In genomic region chr9:133149130-133150015, GRCh38 we compare ENCODE assay signal across 1 cellular context.
TF ChIP-seq lines count a peak whose summit lies in the region.

No MANE protein-coding gene starts in this region.

TF ChIP-seq in HEK293, 187 proteins besides CTCF, POLR2A, EP300 and RAD21 (continued from another document and continues in another):
- no peak for TF ChIP-seq PRDM2 (tag by site-specific recombination; IDR thresholded peaks at IDR 0.05; ENCODE audit: borderline replicate concordance)
- TF ChIP-seq ZNF157 (tag by site-specific recombination; IDR thresholded peaks at IDR 0.05): no peak
- no peak for TF ChIP-seq ZNF707 (tag by site-specific recombination; IDR thresholded peaks at IDR 0.05)
- no peak for TF ChIP-seq ZNF266 (tag by site-specific recombination; IDR thresholded peaks at IDR 0.05; ENCODE audit: low read depth)
- TF ChIP-seq, protein P1, sequence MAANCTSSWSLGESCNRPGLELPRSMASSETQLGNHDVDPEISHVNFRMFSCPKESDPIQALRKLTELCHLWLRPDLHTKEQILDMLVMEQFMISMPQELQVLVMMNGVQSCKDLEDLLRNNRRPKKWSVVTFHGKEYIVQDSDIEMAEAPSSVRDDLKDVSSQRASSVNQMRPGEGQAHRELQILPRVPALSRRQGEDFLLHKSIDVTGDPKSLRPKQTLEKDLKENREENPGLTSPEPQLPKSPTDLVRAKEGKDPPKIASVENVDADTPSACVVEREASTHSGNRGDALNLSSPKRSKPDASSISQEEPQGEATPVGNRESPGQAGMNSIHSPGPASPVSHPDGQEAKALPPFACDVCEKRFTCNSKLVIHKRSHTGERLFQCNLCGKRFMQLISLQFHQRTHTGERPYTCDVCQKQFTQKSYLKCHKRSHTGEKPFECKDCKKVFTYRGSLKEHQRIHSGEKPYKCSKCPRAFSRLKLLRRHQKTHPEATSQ (tag by site-specific recombination; IDR thresholded peaks at IDR 0.05): peak; percentile 61; the same call in 1 of the 2 replicates
- 0 out of 2 replicates have a peak, but pooled peaks have one; percentile 49 for TF ChIP-seq ZNF843 (tag by site-specific recombination; IDR thresholded peaks at IDR 0.05)
- no peak for TF ChIP-seq ZSCAN23 (tag by site-specific recombination; IDR thresholded peaks at IDR 0.05)
- TF ChIP-seq, protein P2, sequence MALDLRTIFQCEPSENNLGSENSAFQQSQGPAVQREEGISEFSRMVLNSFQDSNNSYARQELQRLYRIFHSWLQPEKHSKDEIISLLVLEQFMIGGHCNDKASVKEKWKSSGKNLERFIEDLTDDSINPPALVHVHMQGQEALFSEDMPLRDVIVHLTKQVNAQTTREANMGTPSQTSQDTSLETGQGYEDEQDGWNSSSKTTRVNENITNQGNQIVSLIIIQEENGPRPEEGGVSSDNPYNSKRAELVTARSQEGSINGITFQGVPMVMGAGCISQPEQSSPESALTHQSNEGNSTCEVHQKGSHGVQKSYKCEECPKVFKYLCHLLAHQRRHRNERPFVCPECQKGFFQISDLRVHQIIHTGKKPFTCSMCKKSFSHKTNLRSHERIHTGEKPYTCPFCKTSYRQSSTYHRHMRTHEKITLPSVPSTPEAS (tag by site-specific recombination; IDR thresholded peaks at IDR 0.05): no peak
- no peak for TF ChIP-seq ZNF792 (tag by site-specific recombination; IDR thresholded peaks at IDR 0.05)
- TF ChIP-seq ZNF221 (tag by site-specific recombination; IDR thresholded peaks at IDR 0.05; ENCODE audit: borderline replicate concordance): no peak
- TF ChIP-seq ZNF140 (tag by site-specific recombination; IDR thresholded peaks at IDR 0.05): no peak
- peak; percentile 69; the same call in 1 of the 2 replicates for TF ChIP-seq ZNF10 (tag by site-specific recombination; IDR thresholded peaks at IDR 0.05)
- TF ChIP-seq KLF8 (tag by site-specific recombination; IDR thresholded peaks at IDR 0.05): peak; percentile 76
- no peak for TF ChIP-seq ZNF223 (tag by site-specific recombination; IDR thresholded peaks at IDR 0.05)
- TF ChIP-seq, protein P3, sequence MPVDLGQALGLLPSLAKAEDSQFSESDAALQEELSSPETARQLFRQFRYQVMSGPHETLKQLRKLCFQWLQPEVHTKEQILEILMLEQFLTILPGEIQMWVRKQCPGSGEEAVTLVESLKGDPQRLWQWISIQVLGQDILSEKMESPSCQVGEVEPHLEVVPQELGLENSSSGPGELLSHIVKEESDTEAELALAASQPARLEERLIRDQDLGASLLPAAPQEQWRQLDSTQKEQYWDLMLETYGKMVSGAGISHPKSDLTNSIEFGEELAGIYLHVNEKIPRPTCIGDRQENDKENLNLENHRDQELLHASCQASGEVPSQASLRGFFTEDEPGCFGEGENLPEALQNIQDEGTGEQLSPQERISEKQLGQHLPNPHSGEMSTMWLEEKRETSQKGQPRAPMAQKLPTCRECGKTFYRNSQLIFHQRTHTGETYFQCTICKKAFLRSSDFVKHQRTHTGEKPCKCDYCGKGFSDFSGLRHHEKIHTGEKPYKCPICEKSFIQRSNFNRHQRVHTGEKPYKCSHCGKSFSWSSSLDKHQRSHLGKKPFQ (tag by site-specific recombination; IDR thresholded peaks at IDR 0.05): no peak
- peak; percentile 63 for TF ChIP-seq ZFP69B (tag by site-specific recombination; IDR thresholded peaks at IDR 0.05)
- TF ChIP-seq, protein P4, sequence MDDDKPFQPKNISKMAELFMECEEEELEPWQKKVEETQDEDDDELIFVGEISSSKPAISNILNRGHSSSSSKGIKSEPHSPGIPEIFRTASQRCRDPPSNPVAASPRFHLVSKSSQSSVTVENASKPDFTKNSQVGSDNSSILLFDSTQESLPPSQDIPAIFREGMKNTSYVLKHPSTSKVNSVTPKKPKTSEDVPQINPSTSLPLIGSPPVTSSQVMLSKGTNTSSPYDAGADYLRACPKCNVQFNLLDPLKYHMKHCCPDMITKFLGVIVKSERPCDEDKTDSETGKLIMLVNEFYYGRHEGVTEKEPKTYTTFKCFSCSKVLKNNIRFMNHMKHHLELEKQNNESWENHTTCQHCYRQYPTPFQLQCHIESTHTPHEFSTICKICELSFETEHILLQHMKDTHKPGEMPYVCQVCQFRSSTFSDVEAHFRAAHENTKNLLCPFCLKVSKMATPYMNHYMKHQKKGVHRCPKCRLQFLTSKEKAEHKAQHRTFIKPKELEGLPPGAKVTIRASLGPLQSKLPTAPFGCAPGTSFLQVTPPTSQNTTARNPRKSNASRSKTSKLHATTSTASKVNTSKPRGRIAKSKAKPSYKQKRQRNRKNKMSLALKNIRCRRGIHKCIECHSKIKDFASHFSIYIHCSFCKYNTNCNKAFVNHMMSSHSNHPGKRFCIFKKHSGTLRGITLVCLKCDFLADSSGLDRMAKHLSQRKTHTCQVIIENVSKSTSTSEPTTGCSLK (tag by site-specific recombination; IDR thresholded peaks at IDR 0.05): no peak
- peak; percentile 78 for TF ChIP-seq GLIS1 (tag by site-specific recombination; IDR thresholded peaks at IDR 0.05)
- TF ChIP-seq ZNF16 (tag by site-specific recombination; IDR thresholded peaks at IDR 0.05; ENCODE audit: low read depth): no peak
- TF ChIP-seq ZBTB48 (tag by site-specific recombination; IDR thresholded peaks at IDR 0.05): no peak; the same call in 1 of the 2 replicates
- TF ChIP-seq, protein P5, sequence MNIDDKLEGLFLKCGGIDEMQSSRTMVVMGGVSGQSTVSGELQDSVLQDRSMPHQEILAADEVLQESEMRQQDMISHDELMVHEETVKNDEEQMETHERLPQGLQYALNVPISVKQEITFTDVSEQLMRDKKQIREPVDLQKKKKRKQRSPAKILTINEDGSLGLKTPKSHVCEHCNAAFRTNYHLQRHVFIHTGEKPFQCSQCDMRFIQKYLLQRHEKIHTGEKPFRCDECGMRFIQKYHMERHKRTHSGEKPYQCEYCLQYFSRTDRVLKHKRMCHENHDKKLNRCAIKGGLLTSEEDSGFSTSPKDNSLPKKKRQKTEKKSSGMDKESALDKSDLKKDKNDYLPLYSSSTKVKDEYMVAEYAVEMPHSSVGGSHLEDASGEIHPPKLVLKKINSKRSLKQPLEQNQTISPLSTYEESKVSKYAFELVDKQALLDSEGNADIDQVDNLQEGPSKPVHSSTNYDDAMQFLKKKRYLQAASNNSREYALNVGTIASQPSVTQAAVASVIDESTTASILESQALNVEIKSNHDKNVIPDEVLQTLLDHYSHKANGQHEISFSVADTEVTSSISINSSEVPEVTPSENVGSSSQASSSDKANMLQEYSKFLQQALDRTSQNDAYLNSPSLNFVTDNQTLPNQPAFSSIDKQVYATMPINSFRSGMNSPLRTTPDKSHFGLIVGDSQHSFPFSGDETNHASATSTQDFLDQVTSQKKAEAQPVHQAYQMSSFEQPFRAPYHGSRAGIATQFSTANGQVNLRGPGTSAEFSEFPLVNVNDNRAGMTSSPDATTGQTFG (tag by site-specific recombination; IDR thresholded peaks at IDR 0.05; ENCODE audit: borderline replicate concordance): no peak
- TF ChIP-seq ZNF658 (tag by site-specific recombination; IDR thresholded peaks at IDR 0.05): no peak
- TF ChIP-seq GFI1B (tag by site-specific recombination; IDR thresholded peaks at IDR 0.05): no peak
- no peak for TF ChIP-seq OSR2 (tag by site-specific recombination; IDR thresholded peaks at IDR 0.05)
- no peak for TF ChIP-seq ZNF510 (tag by site-specific recombination; IDR thresholded peaks at IDR 0.05; ENCODE audit: insufficient replicate concordance)
- TF ChIP-seq ZNF561 (tag by site-specific recombination; IDR thresholded peaks at IDR 0.05; ENCODE audit: borderline replicate concordance): no peak; the same call in 1 of the 2 replicates
- no peak for TF ChIP-seq YY2 (tag by site-specific recombination; IDR thresholded peaks at IDR 0.05)
- TF ChIP-seq, protein P6, sequence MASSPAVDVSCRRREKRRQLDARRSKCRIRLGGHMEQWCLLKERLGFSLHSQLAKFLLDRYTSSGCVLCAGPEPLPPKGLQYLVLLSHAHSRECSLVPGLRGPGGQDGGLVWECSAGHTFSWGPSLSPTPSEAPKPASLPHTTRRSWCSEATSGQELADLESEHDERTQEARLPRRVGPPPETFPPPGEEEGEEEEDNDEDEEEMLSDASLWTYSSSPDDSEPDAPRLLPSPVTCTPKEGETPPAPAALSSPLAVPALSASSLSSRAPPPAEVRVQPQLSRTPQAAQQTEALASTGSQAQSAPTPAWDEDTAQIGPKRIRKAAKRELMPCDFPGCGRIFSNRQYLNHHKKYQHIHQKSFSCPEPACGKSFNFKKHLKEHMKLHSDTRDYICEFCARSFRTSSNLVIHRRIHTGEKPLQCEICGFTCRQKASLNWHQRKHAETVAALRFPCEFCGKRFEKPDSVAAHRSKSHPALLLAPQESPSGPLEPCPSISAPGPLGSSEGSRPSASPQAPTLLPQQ (tag by site-specific recombination; IDR thresholded peaks at IDR 0.05): peak; percentile 71
- no peak for TF ChIP-seq ZNF48 (tag by site-specific recombination; IDR thresholded peaks at IDR 0.05)
- peak; percentile 55; the same call in 1 of the 2 replicates for TF ChIP-seq WT1 (tag by site-specific recombination; IDR thresholded peaks at IDR 0.05)
- peak; percentile 63 for TF ChIP-seq ZBTB8A (tag by site-specific recombination; IDR thresholded peaks at IDR 0.05)
- peak; percentile 49; the same call in 1 of the 2 replicates for TF ChIP-seq ZSCAN30 (tag by site-specific recombination; IDR thresholded peaks at IDR 0.05)
- TF ChIP-seq ZNF76 (tag by site-specific recombination; IDR thresholded peaks at IDR 0.05; ENCODE audit: borderline replicate concordance, low read depth): peak; percentile 71; the same call in 1 of the 2 replicates
- TF ChIP-seq ZNF132 (tag by site-specific recombination; IDR thresholded peaks at IDR 0.05; ENCODE audit: borderline replicate concordance): no peak
- no peak for TF ChIP-seq ZNF645 (tag by site-specific recombination; IDR thresholded peaks at IDR 0.05)
- peak; percentile 65; the same call in 1 of the 2 replicates for TF ChIP-seq BCL11A (tag by site-specific recombination; IDR thresholded peaks at IDR 0.05; ENCODE audit: low read depth)
- TF ChIP-seq FEZF1 (tag by site-specific recombination; IDR thresholded peaks at IDR 0.05): no peak
- peak; percentile 91 for TF ChIP-seq SCRT2 (tag by site-specific recombination; IDR thresholded peaks at IDR 0.05)
- TF ChIP-seq ZNF670 (tag by site-specific recombination; IDR thresholded peaks at IDR 0.05; ENCODE audit: low read depth): no peak
- TF ChIP-seq, protein P7, sequence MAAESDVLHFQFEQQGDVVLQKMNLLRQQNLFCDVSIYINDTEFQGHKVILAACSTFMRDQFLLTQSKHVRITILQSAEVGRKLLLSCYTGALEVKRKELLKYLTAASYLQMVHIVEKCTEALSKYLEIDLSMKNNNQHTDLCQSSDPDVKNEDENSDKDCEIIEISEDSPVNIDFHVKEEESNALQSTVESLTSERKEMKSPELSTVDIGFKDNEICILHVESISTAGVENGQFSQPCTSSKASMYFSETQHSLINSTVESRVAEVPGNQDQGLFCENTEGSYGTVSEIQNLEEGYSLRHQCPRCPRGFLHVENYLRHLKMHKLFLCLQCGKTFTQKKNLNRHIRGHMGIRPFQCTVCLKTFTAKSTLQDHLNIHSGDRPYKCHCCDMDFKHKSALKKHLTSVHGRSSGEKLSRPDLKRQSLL (tag by site-specific recombination; IDR thresholded peaks at IDR 0.05): no peak
- TF ChIP-seq SETDB1 (IDR thresholded peaks at IDR 0.05; ENCODE audit: insufficient read length, low read length): no peak
- TF ChIP-seq ZNF423 (tag by site-specific recombination; IDR thresholded peaks at IDR 0.05): peak; percentile 81
- TF ChIP-seq IKZF3 (tag by site-specific recombination; IDR thresholded peaks at IDR 0.05): no peak
- TF ChIP-seq ZNF19 (tag by site-specific recombination; IDR thresholded peaks at IDR 0.05; ENCODE audit: low read depth): no peak
